Comparison of ENCODE assay signal across 8 cellular contexts in the genomic region with DNA sequence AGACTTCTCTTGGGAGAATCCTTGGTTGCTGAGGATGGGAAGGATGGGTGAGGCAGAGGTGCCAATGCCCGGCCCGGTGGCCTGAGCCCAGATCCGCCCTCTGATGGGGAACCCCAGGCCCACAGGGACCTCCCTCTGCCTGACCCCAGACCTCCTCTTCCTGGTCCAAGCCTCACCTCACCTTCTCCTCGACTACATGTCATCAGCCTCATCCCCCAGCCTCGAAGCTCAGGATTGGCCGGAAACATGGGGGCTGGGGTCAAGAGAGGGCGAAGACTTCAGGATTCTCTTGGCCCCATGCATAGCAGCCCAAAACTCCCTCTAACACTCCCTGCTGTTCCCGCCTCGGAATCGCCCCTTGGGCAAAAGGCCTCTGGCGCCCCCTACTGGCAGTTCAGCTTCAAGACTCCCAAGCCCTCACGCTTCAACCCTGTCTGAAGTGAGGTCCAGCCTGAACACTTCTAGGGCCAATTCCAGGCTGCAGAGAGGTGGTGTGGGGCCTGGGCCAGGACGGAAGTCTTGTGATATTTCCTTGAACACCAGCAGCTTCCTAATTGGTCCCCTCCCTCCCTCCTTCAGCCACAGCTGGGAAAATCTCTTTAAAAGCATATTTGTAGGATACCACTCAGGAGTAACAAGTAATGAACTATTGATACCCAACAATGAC. TPM values are rescaled to one million over a fixed set of nuclear protein-coding genes. Genes with fewer than 3 reads are reported as not detected.
DNase-seq lines count a peak whose midpoint lies in the region; ATAC-seq lines count a peak whose summit lies in the region.

No MANE protein-coding gene starts in this region.

- WGBS in mesendoderm (ENCODE audit: extremely low coverage, insufficient coverage, low lambda C conversion rate), result no CpG with 5 or more reads among the region's 13 CpGs

- H3K56ac ChIP-seq in mesendoderm (ENCODE audit: low read length), result peak overlapping the region; percentile 59

- H3K27me3 ChIP-seq in mesendoderm (ENCODE audit: insufficient read depth, low read length, poor library complexity), result no peaks in the 10 kb centered on the region

- DNase-seq in DMS53 treated with DMSO at 0.1 percent for 48 hours (lab: John Stamatoyannopoulos, UW; ENCODE audit: unreplicated experiment), result peak; percentile 84
- peak; percentile 83 for DNase-seq in HT1080 (ENCODE audit: low read depth)
- peak; percentile 82 to 84 for DNase-seq in NOMO-1 (lab: John Stamatoyannopoulos, UW; ENCODE audit: unreplicated experiment in 2 of 2)
- peak; percentile 74 to 75 for DNase-seq in activated CD8-positive, alpha-beta memory T cell treated with anti-CD3 and anti-CD28 coated beads for 4 hours (ENCODE audit: low read depth in 2 of 2)
- peak; percentile 89 for DNase-seq in effector CD4-positive, alpha-beta T cell
- DNase-seq in mesendoderm, result peak; percentile 88
- DNase-seq in stimulated activated CD8-positive, alpha-beta memory T cell treated with anti-CD3 and anti-CD28 coated beads, Interleukin-2, amount 100 ng/mL, for 1 hour (ENCODE audit: low read depth in 2 of 2), result peak; percentile 79 to 83

- H2BK120ac ChIP-seq in mesendoderm (ENCODE audit: low read depth, low read length), result no peak overlapping the region

- no peak overlapping the region for H4K5ac ChIP-seq in mesendoderm (ENCODE audit: low read length)

- H3K4me2 ChIP-seq in mesendoderm (ENCODE audit: low read length), result no peak overlapping the region

- H3K4me3 ChIP-seq in mesendoderm (ENCODE audit: low read length), result no peak overlapping the region

- no peaks in the 10 kb centered on the region for H3K36me3 ChIP-seq in mesendoderm (ENCODE audit: control insufficient read depth, insufficient read depth, low read length)

- H2AK5ac ChIP-seq in mesendoderm (ENCODE audit: low read length), result no peak overlapping the region

- no peak overlapping the region for H4K8ac ChIP-seq in mesendoderm (ENCODE audit: low read depth, low read length)

- H3K79me1 ChIP-seq in mesendoderm (ENCODE audit: low read length), result no peaks in the 10 kb centered on the region

- H3K9ac ChIP-seq in mesendoderm (ENCODE audit: low read length), result peak overlapping the region; percentile 39

- no peak overlapping the region for H3K27ac ChIP-seq in mesendoderm (ENCODE audit: low read depth, low read length)

- no peak for ATAC-seq in GM18520 (IDR thresholded peaks at IDR 0.05; ENCODE audit: unreplicated experiment)

- no peaks in the 10 kb centered on the region for H3K79me2 ChIP-seq in mesendoderm (ENCODE audit: control insufficient read depth, insufficient read depth, low read length)

- no peak overlapping the region for H3K23ac ChIP-seq in mesendoderm (ENCODE audit: low read length)

- H3K4me1 ChIP-seq in mesendoderm (ENCODE audit: control insufficient read depth, low read depth, low read length), result no peaks in the 10 kb centered on the region

- no peak overlapping the region for H2BK5ac ChIP-seq in mesendoderm (ENCODE audit: low read length)

- H2BK15ac ChIP-seq in mesendoderm (replicated peaks; ENCODE audit: low read depth), result no peak overlapping the region

- H3K4ac ChIP-seq in mesendoderm (ENCODE audit: low read depth, low read length), result no peak overlapping the region

- H3K18ac ChIP-seq in mesendoderm (ENCODE audit: low read length), result no peak overlapping the region

RNA-seq across cellular contexts. Expression of a gene that starts 47.2 kb away (rescaled TPM):
- total RNA-seq in HT1080 (2014; rRNA removed; shearing (Covaris generic)), result 10.2 and 11.4 TPM in 2 replicates
- 6.0 and 7.5 TPM in 2 replicates for polyA plus RNA-seq in HT1080 (2015; cell fraction: cytosol; rRNA removed)
- polyA plus RNA-seq in HT1080 (2015; cell fraction: nucleus; rRNA removed), result 22.4 and 22.7 TPM in 2 replicates
- 3.5 TPM for polyA plus RNA-seq in mesendoderm (2013, experiment 1 of 2)
- polyA plus RNA-seq in mesendoderm (2013, experiment 2 of 2), result 3.7 TPM
